10 cellular contexts compared by ENCODE assay signal in genomic region chr18:60053747-60054304, GRCh38.
DNase-seq lines count a peak whose midpoint lies in the region; ATAC-seq and TF ChIP-seq lines count a peak whose summit lies in the region.
"Had no signal": no experiment of that assay in that cellular context is flagged by ENCODE, and none has a peak within 500 bp of the region (broad histone marks: within the 10 kb centered on the region; RNA-seq: fewer than 3 reads in every experiment).

No MANE protein-coding gene starts in this region.

- DNase-seq in NB4 (ENCODE audit: low read depth) = peak; percentile 59
- peak; percentile 100 for DNase-seq in mammary epithelial cell
- DNase-seq in osteoblast (ENCODE audit: insufficient read length, low spot score, missing footprints) = peak; percentile 50
- DNase-seq in GM13977 (ENCODE audit: low spot score) = no peak
- no peak for DNase-seq in ovary
- DNase-seq in SKM-1 treated with dmso at 0.1 percent for 144 hours (lab: John Stamatoyannopoulos, UW; ENCODE audit: unreplicated experiment) = no peak
- DNase-seq in retina = no peak
- DNase-seq: pancreas had no signal

- WGBS in mammary epithelial cell (ENCODE audit: low coverage, missing lambda C conversion rate) = 28% methylated on average over 5 of the region's 8 CpGs
- WGBS in ovary, 3 donors = 73 to 86% (median 74%) methylated on average over 8 of the region's 8 CpGs

- no peaks in the 10 kb centered on the region for H3K9me3 ChIP-seq in mammary epithelial cell (replicated peaks; ENCODE audit: insufficient read depth, low read length)
- H3K9me3 ChIP-seq in osteoblast (ENCODE audit: low read depth, low read length) = no peaks in the 10 kb centered on the region
- no peaks in the 10 kb centered on the region for H3K9me3 ChIP-seq in ovary
- H3K9me3 ChIP-seq: pancreas had no signal

- H3K27ac ChIP-seq in mammary epithelial cell (ENCODE audit: insufficient read depth, low read depth, low read length) (peak overlapping the region; percentile 81), osteoblast (ENCODE audit: low read depth, low read length) (peak overlapping the region; percentile 1), ovary (no peak overlapping the region)
- H3K27ac ChIP-seq: pancreas had no signal

- no peak for TF ChIP-seq EP300 in ovary (IDR thresholded peaks at IDR 0.05)

- peak; percentile 70 for ATAC-seq in GM19351 (IDR thresholded peaks at IDR 0.05; ENCODE audit: unreplicated experiment)
- ATAC-seq: activated naive CD4-positive, alpha-beta T cell treated with anti-CD3 and anti-CD28 coated beads, Interleukin-2, amount 50 U/mL, for 72 hours had no signal

- H4K20me1 ChIP-seq in mammary epithelial cell (ENCODE audit: insufficient read depth, low read length) (no peaks in the 10 kb centered on the region), osteoblast (ENCODE audit: insufficient read depth, low read length) (no peaks in the 10 kb centered on the region)

- H2AFZ ChIP-seq in mammary epithelial cell (ENCODE audit: low read depth, low read length) (peak overlapping the region; percentile 44), osteoblast (ENCODE audit: low read length) (peak overlapping the region; percentile 43)

- in situ Hi-C loops in mammary epithelial cell (cut with MboI; ENCODE audit: low sequenced_read_pairs in 2 of 2) = no loop called here
- in situ Hi-C loops in GM13977 (cut with MboI; ENCODE audit: low pct_unique_long_range_greater_than_20kb, low sequenced_read_pairs, unreplicated experiment) = no loop called here

- H3K36me3 ChIP-seq in mammary epithelial cell (ENCODE audit: insufficient read depth, low read length) (no peaks in the 10 kb centered on the region), osteoblast (ENCODE audit: insufficient read depth, low read length) (no peaks in the 10 kb centered on the region), ovary (no peaks in the 10 kb centered on the region)
- H3K36me3 ChIP-seq: pancreas had no signal

- H3K27me3 ChIP-seq in mammary epithelial cell (ENCODE audit: insufficient read depth, low read length) (no peaks in the 10 kb centered on the region), osteoblast (ENCODE audit: insufficient read depth, low read length) (no peaks in the 10 kb centered on the region), ovary (no peaks in the 10 kb centered on the region)
- H3K27me3 ChIP-seq: pancreas had no signal

- intact Hi-C loops in mammary epithelial cell (cut with micrococcal nuclease) (loop anchor here (10.0 kb wide), 1 partner anchor 149 kb away; no protein-coding TSS in a partner anchor), ovary (cut with DNase I) (no loop called here)

- BruUV-seq in mammary epithelial cell (replicated peaks; lab: Mats Ljungman, UMichigan) = no TSS peak

- CTCF ChIA-PET in mammary epithelial cell (lab: Charles Lee; ENCODE audit: low non-redundant PET) = interaction anchor here (0.7 to 0.8 kb wide), 2 partner anchors 99 to 210 kb away, joined by 3 to 4 read pairs; no protein-coding TSS in a partner anchor

- TF ChIP-seq POLR2A in NB4 (IDR thresholded peaks at IDR 0.05; ENCODE audit: extremely low read depth, insufficient read length) (no peak), ovary (IDR thresholded peaks at IDR 0.05) (no peak)

- H3K4me3 ChIP-seq in NB4 (ENCODE audit: low read depth, low read length) = no peak overlapping the region
- peak overlapping the region in 1 of 3 experiments; percentile 3 for H3K4me3 ChIP-seq in mammary epithelial cell (replicated peaks in 1 of 3; ENCODE audit: insufficient read depth in 1 of 3, low read depth in 2 of 3, low read length in 3 of 3)
- H3K4me3 ChIP-seq in osteoblast (ENCODE audit: insufficient read depth, low read length) = no peak overlapping the region
- H3K4me3 ChIP-seq in ovary = no peak overlapping the region
- H3K4me3 ChIP-seq: pancreas had no signal

- H3K9ac ChIP-seq in mammary epithelial cell (ENCODE audit: insufficient read depth, low read length) = peak overlapping the region; percentile 45

- H3K4me2 ChIP-seq in mammary epithelial cell (ENCODE audit: insufficient read depth, low read depth, low read length) (peak overlapping the region; percentile 39), osteoblast (ENCODE audit: insufficient read depth, low read length) (peak overlapping the region; percentile 71)

- dilution Hi-C loops in mammary epithelial cell (cut with HindIII; ENCODE audit: low sequenced_read_pairs) = loop anchor here (25.0 kb wide), 1 partner anchor 142 kb away; no protein-coding TSS in a partner anchor

- H3K4me1 ChIP-seq in mammary epithelial cell (ENCODE audit: insufficient read depth, low read length) (peaks cover 12% of the 10 kb centered on the region), osteoblast (ENCODE audit: insufficient read depth, low read length) (peaks cover 18% of the 10 kb centered on the region), ovary (ENCODE audit: insufficient read depth) (no peaks in the 10 kb centered on the region)
- H3K4me1 ChIP-seq: pancreas had no signal

- TF ChIP-seq CTCF in NB4 (IDR thresholded peaks at IDR 0.05; ENCODE audit: low read depth, low read length) (no peak), mammary epithelial cell (conservative IDR thresholded peaks at IDR 0.05 in 1 of 2, IDR thresholded peaks at IDR 0.05 in 1 of 2; ENCODE audit: extremely low read depth in 1 of 2, insufficient read depth in 1 of 2, low read depth in 1 of 2, low read length in 2 of 2) (no peak), osteoblast (IDR thresholded peaks at IDR 0.05; ENCODE audit: extremely low read depth, low read depth, low read length) (no peak), GM13977 (IDR thresholded peaks at IDR 0.05; ENCODE audit: extremely low read depth, insufficient read depth, missing control alignments) (no peak), ovary (IDR thresholded peaks at IDR 0.05) (no peak)

- no peaks in the 10 kb centered on the region for H3K79me2 ChIP-seq in mammary epithelial cell (ENCODE audit: insufficient read depth, low read length)
- no peaks in the 10 kb centered on the region for H3K79me2 ChIP-seq in osteoblast (ENCODE audit: insufficient read depth, low read length)

Comparison
In these comparisons a context has a peak if more than half of its experiments do, and no peak if none do; other contexts are left out.
1. DNase-seq: peak in NB4 (single experiment), mammary epithelial cell (single experiment) and osteoblast (single experiment); none in GM13977 (single experiment), ovary (0 of 5), SKM-1 treated with dmso at 0.1 percent for 144 hours (single experiment) and retina (single experiment).
2. H3K27ac ChIP-seq: peak in mammary epithelial cell (single experiment) and osteoblast (single experiment); none in ovary (0 of 2).